ENCODE assay signal across 29 cellular contexts in genomic region chr11:35293699-35294098, GRCh38.
"Had no signal": no experiment of that assay in that cellular context is flagged by ENCODE, and none has a peak within 500 bp of the region (broad histone marks: within the 10 kb centered on the region; RNA-seq: fewer than 3 reads in every experiment).

No MANE protein-coding gene starts in this region.

- H3K36me3 ChIP-seq: left lung, lower lobe of right lung, pancreas, prostate gland, sigmoid colon, spleen, suprapubic skin, thoracic aorta, tibial artery, upper lobe of right lung had no signal

- H3K27me3 ChIP-seq: left lung, pancreas, sigmoid colon, spleen, suprapubic skin, tibial artery, upper lobe of right lung had no signal

- FAIRE-seq: islet of Langerhans, kidney, pancreas, small intestine, urothelium cell line had no signal

- H3K27ac ChIP-seq: left lung, lower lobe of right lung, prostate gland, sigmoid colon, spleen, suprapubic skin, thoracic aorta, tibial artery, upper lobe of right lung had no signal

- DNase-seq: hypothalamus; immature natural killer cell; kidney; left colon; left lung; lower lobe of right lung; mesendoderm; midbrain; mucosa of descending colon; naive thymus-derived CD4-positive, alpha-beta T cell; nucleus accumbens; pancreas; posterior cingulate gyrus; retina; right cardiac atrium; sigmoid colon; small intestine; spleen; stimulated activated CD4-positive, alpha-beta T cell treated with anti-CD3 and anti-CD28 coated beads, Interleukin-4, amount 100 ng/mL, for 24 hours; stimulated activated naive CD4-positive, alpha-beta T cell; tibial artery; trophoblast cell; upper lobe of right lung had no signal

- ATAC-seq: left colon; left lung; lower lobe of right lung; mucosa of descending colon; naive thymus-derived CD4-positive, alpha-beta T cell; right cardiac atrium; stimulated activated effector memory CD8-positive, alpha-beta T cell treated with anti-CD3 and anti-CD28 coated beads, Interleukin-12 subunit alpha, Interleukin-12 subunit beta, amount 100 ng/mL, for 72 hours; upper lobe of right lung had no signal

- H3K9me3 ChIP-seq: left lung, lower lobe of right lung, mucosa of descending colon, pancreas, prostate gland, sigmoid colon, spleen, suprapubic skin, thoracic aorta, tibial artery, upper lobe of right lung had no signal

- H3K4me3 ChIP-seq: left lung, lower lobe of right lung, mucosa of descending colon, pancreas, prostate gland, sigmoid colon, spleen, suprapubic skin, thoracic aorta, tibial artery, upper lobe of right lung had no signal

- H3K4me1 ChIP-seq: prostate gland, sigmoid colon, upper lobe of right lung had no signal
